In genomic region chr21:29022141-29022540, GRCh38 we compare ENCODE assay signal across 1 cellular context.
TF ChIP-seq lines count a peak whose summit lies in the region.

No MANE protein-coding gene starts in this region.

TF ChIP-seq in K562, 482 proteins besides CTCF, POLR2A, EP300 and RAD21:
- peak; percentile 9; the same call in 1 of the 2 replicates for TF ChIP-seq CBFA2T3 (IDR thresholded peaks at IDR 0.05)
- 0 out of 2 replicates have a peak, but pooled peaks have one; percentile 3 for TF ChIP-seq ZNF121 (CRISPR knock-in tag; conservative IDR thresholded peaks at IDR 0.05)
- no peak for TF ChIP-seq CBX3 (IDR thresholded peaks at IDR 0.05; ENCODE audit: borderline replicate concordance in 1 of 2, low read length in 2 of 2)
- no peak for TF ChIP-seq NELFE (IDR thresholded peaks at IDR 0.05; ENCODE audit: insufficient read depth, insufficient read length)
- no peak for TF ChIP-seq SMAD1 (IDR thresholded peaks at IDR 0.05; ENCODE audit: low read depth, low read length, partially characterized antibody)
- no peak for TF ChIP-seq GTF2E2 (tag; IDR thresholded peaks at IDR 0.05)
- no peak for TF ChIP-seq CTCFL (IDR thresholded peaks at IDR 0.05; ENCODE audit: borderline replicate concordance, insufficient read depth, low read depth, low read length, poor library complexity, severe bottlenecking)
- TF ChIP-seq NEUROD1 (IDR thresholded peaks at IDR 0.05; ENCODE audit: borderline replicate concordance, low read depth, low read length, partially characterized antibody): no peak
- TF ChIP-seq RHOXF2B (CRISPR knock-in tag; conservative IDR thresholded peaks at IDR 0.05): no peak
